8 cellular contexts compared by ENCODE assay signal in genomic region chr2:16613475-16613874, GRCh38.
DNase-seq lines count a peak whose midpoint lies in the region; ATAC-seq, FAIRE-seq and TF ChIP-seq lines count a peak whose summit lies in the region.

No MANE protein-coding gene starts in this region.

- ATAC-seq in SK-N-SH treated with all-trans-retinoic acid at 6 μM for 48 hours (no peak), HG03135 (IDR thresholded peaks at IDR 0.05; ENCODE audit: unreplicated experiment) (no peak), GM18498 (IDR thresholded peaks at IDR 0.05; ENCODE audit: unreplicated experiment) (no peak), GM21423 (IDR thresholded peaks at IDR 0.05; ENCODE audit: unreplicated experiment) (no peak)

- FAIRE-seq in HTR-8/SVneo (lab: Jason Lieb, UNC), result no peak

- peak; percentile 52 for DNase-seq in CD1c-positive myeloid dendritic cell (ENCODE audit: extremely low spot score)
- DNase-seq in HTR-8/SVneo (ENCODE audit: insufficient read length, low spot score), result peak; percentile 12
- peak; percentile 23 for DNase-seq in iris pigment epithelial cell (ENCODE audit: low read depth)
- no peak for DNase-seq in activated T-cell treated with anti-CD3 and anti-CD28 coated beads, Interleukin-2, amount 50 U/mL, for 48 hours

TF ChIP-seq in SK-N-SH treated with all-trans-retinoic acid at 6 μM for 48 hours, 23 proteins besides CTCF, POLR2A, EP300 and RAD21:
- TF ChIP-seq ESRRG (CRISPR knock-in tag; IDR thresholded peaks at IDR 0.05) (0 out of 2 replicates have a peak, but pooled peaks have one; percentile 14), CREB5 (CRISPR knock-in tag; IDR thresholded peaks at IDR 0.05; ENCODE audit: low read depth) (no peak)

Comparison
In these comparisons a context has a peak if more than half of its experiments do, and no peak if none do; other contexts are left out.
1. DNase-seq: peak in CD1c-positive myeloid dendritic cell (single experiment), HTR-8/SVneo (single experiment) and iris pigment epithelial cell (single experiment); none in activated T-cell treated with anti-CD3 and anti-CD28 coated beads, Interleukin-2, amount 50 U/mL, for 48 hours (0 of 2).